33 cellular contexts compared by ENCODE assay signal in the genomic region with DNA sequence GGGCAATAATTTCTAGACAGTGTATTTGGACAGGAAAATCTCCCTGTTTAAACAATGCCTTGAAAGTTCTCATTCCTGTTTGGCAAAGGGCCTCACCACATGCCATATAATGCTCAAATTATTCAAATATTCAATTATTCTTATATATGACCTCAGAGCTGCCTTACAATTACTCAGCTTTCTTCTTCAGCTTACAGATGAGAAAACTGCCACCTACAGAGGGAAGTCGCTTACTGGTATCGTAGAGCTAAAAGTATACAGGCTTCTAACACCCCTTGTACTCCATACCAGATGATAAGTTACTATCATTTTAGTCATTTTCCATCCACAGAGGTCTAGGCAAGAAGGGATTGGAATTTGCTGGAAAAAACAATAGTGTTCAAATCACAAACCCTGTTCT.
A peak's percentile ranks its signal among the peaks of the same experiment; 100 is the strongest.
DNase-seq lines count a peak whose midpoint lies in the region; ATAC-seq, FAIRE-seq and TF ChIP-seq lines count a peak whose summit lies in the region.
"Had no signal": no experiment of that assay in that cellular context is flagged by ENCODE, and none has a peak within 500 bp of the region (broad histone marks: within the 10 kb centered on the region; RNA-seq: fewer than 3 reads in every experiment).

No MANE protein-coding gene starts in this region.

- H3K36me3 ChIP-seq in endothelial cell of umbilical vein (ENCODE audit: control insufficient read depth in 2 of 2, extremely low read depth in 1 of 2, insufficient read depth in 2 of 2, low read length in 2 of 2) (no peaks in the 10 kb centered on the region), pancreas (no peaks in the 10 kb centered on the region)
- H3K36me3 ChIP-seq: BE2C; BLaER1; BLaER1 treated with 17β-estradiol and CSF1 and Interleukin-3, amounts not matched to agents 10 nM and 100 nM had no signal

- ATAC-seq in GM21360 (IDR thresholded peaks at IDR 0.05; ENCODE audit: unreplicated experiment) (no peak), pancreas (no peak)
- ATAC-seq: A549; CD8-positive, alpha-beta T cell had no signal

- no peak for FAIRE-seq in endothelial cell of umbilical vein (lab: Jason Lieb, UNC)
- FAIRE-seq in pancreas (lab: Jason Lieb, UNC): no peak
- FAIRE-seq: A204.1, A549, D721Med had no signal

- no TSS peak for BruUV-seq in endothelial cell of umbilical vein (replicated peaks; lab: Mats Ljungman, UMichigan)

- H2AFZ ChIP-seq in endothelial cell of umbilical vein (ENCODE audit: low read depth, low read length): no peak overlapping the region

- H3K4me3 ChIP-seq in endothelial cell of umbilical vein (replicated peaks in 1 of 3; ENCODE audit: insufficient read depth in 1 of 3, low read depth in 1 of 3, low read length in 3 of 3) (no peak overlapping the region), pancreas (no peak overlapping the region)
- H3K4me3 ChIP-seq: A549; BLaER1; BLaER1 treated with 17β-estradiol and CSF1 and Interleukin-3, amounts not matched to agents 10 nM and 100 nM had no signal

- intact Hi-C loops in endothelial cell of umbilical vein (cut with micrococcal nuclease) (no loop called here), pancreas (cut with DNase I) (no loop called here)

- H3K4me2 ChIP-seq in endothelial cell of umbilical vein (ENCODE audit: insufficient read depth, low read length): no peak overlapping the region
- H3K4me2 ChIP-seq: A549; BLaER1; BLaER1 treated with 17β-estradiol and CSF1 and Interleukin-3, amounts not matched to agents 10 nM and 100 nM had no signal

- WGBS in pancreas, 2 donors: 81 to 88% methylated on average over 2 of the region's 2 CpGs

- H3K9me3 ChIP-seq in endothelial cell of umbilical vein (replicated peaks; ENCODE audit: control insufficient read depth, insufficient read depth, low read length): no peaks in the 10 kb centered on the region
- H3K9me3 ChIP-seq in pancreas: no peaks in the 10 kb centered on the region
- H3K9me3 ChIP-seq: A549; BE2C; BLaER1; BLaER1 treated with 17β-estradiol and CSF1 and Interleukin-3, amounts not matched to agents 10 nM and 100 nM; Caco-2 had no signal

- DNase-seq in NCI-H1048 (lab: John Stamatoyannopoulos, UW) (peak; percentile 14), dermis blood vessel endothelial cell (peak; percentile 40), endothelial cell of umbilical vein (ENCODE audit: low read depth, low spot score) (peak; percentile 70), kidney glomerular epithelial cell (lab: John Stamatoyannopoulos, UW) (no peak), pancreas (no peak)
- DNase-seq: 8988T; ACHN; AML-193; BE2C; C1 segment of cervical spinal cord; Caco-2; Calu3; CD4-positive, alpha-beta memory T cell; CD4-positive, alpha-beta T cell; CD4-positive, CD25-positive, alpha-beta regulatory T cell; CD8-positive, alpha-beta memory T cell; CD8-positive, alpha-beta T cell; COR-L47; DMS 273 treated with DMSO at 0.1 percent for 48 hours; DMS153; DMS53; DMS79; DMS79 treated with DMSO at 0.1 percent for 48 hours; DND-41; EL had no signal

- no peak for TF ChIP-seq CTCF in endothelial cell of umbilical vein (IDR thresholded peaks at IDR 0.05; ENCODE audit: extremely low read depth in 1 of 2, insufficient read depth in 1 of 2, low read depth in 1 of 2, low read length in 2 of 2)
- TF ChIP-seq CTCF in pancreas (IDR thresholded peaks at IDR 0.05): no peak

- dilution Hi-C loops in endothelial cell of umbilical vein (cut with MboI; ENCODE audit: extremely low pct_ligation_motif_present, low sequenced_read_pairs): no loop called here

- CTCF ChIA-PET in endothelial cell of umbilical vein (lab: Charles Lee): interaction anchor here (1.5 kb wide), 1 partner anchor 9 kb away, joined by 3 read pairs; no protein-coding TSS in a partner anchor

- H3K4me1 ChIP-seq in endothelial cell of umbilical vein (ENCODE audit: control insufficient read depth, extremely low read depth, insufficient read depth, low read length) (peaks cover 3% of the 10 kb centered on the region), pancreas (no peaks in the 10 kb centered on the region)
- H3K4me1 ChIP-seq: BE2C; BLaER1; BLaER1 treated with 17β-estradiol and CSF1 and Interleukin-3, amounts not matched to agents 10 nM and 100 nM; Caco-2 had no signal

- no peak overlapping the region for H3K9ac ChIP-seq in endothelial cell of umbilical vein (replicated peaks; ENCODE audit: extremely low read depth, insufficient read depth, low read length)
- H3K9ac ChIP-seq: BLaER1; BLaER1 treated with 17β-estradiol and CSF1 and Interleukin-3, amounts not matched to agents 10 nM and 100 nM had no signal

- H3K27me3 ChIP-seq in endothelial cell of umbilical vein (ENCODE audit: control insufficient read depth in 2 of 2, insufficient read depth in 2 of 2, low read length in 2 of 2): no peaks in the 10 kb centered on the region
- no peaks in the 10 kb centered on the region for H3K27me3 ChIP-seq in pancreas
- H3K27me3 ChIP-seq: BE2C; BLaER1; BLaER1 treated with 17β-estradiol and CSF1 and Interleukin-3, amounts not matched to agents 10 nM and 100 nM had no signal

- POLR2A ChIA-PET in endothelial cell of umbilical vein (lab: Charles Lee): no interaction called here

- TF ChIP-seq POLR2A in endothelial cell of umbilical vein (IDR thresholded peaks at IDR 0.05; ENCODE audit: low read depth, low read length): no peak

- no peaks in the 10 kb centered on the region for H3K79me2 ChIP-seq in endothelial cell of umbilical vein (ENCODE audit: control insufficient read depth, insufficient read depth, low read length)

- no peaks in the 10 kb centered on the region for H4K20me1 ChIP-seq in endothelial cell of umbilical vein (replicated peaks; ENCODE audit: control insufficient read depth, extremely low read depth, insufficient read depth, low read length)
- H4K20me1 ChIP-seq: BLaER1; BLaER1 treated with 17β-estradiol and CSF1 and Interleukin-3, amounts not matched to agents 10 nM and 100 nM had no signal

- H3K27ac ChIP-seq in endothelial cell of umbilical vein (ENCODE audit: insufficient read depth, low read depth, low read length) (no peak overlapping the region), pancreas (no peak overlapping the region)
- H3K27ac ChIP-seq: 22Rv1; A549; BLaER1; BLaER1 treated with 17β-estradiol and CSF1 and Interleukin-3, amounts not matched to agents 10 nM and 100 nM; C4-2B had no signal

- H3K9me1 ChIP-seq in endothelial cell of umbilical vein (replicated peaks; ENCODE audit: control insufficient read depth, extremely low read depth, insufficient read depth, low read length): no peaks in the 10 kb centered on the region

TF ChIP-seq in endothelial cell of umbilical vein, 7 proteins besides CTCF, POLR2A, EP300 and RAD21:
- TF ChIP-seq FOS (IDR thresholded peaks at IDR 0.05; ENCODE audit: borderline replicate concordance, insufficient read depth, low read length): no peak
- TF ChIP-seq MYC (IDR thresholded peaks at IDR 0.05; ENCODE audit: low read depth, low read length): no peak
- no peak for TF ChIP-seq EZH2 (IDR thresholded peaks at IDR 0.05; ENCODE audit: borderline replicate concordance, low read depth, low read length, severe bottlenecking)
- TF ChIP-seq POLR2AphosphoS5 (IDR thresholded peaks at IDR 0.05; ENCODE audit: insufficient read depth, low read depth, low read length): no peak
- TF ChIP-seq JUN (IDR thresholded peaks at IDR 0.05; ENCODE audit: borderline replicate concordance, insufficient read depth, insufficient read length, low read depth): no peak
- no peak for TF ChIP-seq GATA2 (IDR thresholded peaks at IDR 0.05; ENCODE audit: insufficient read depth, insufficient read length, low read depth, low read length)
- no peak for TF ChIP-seq MAX (IDR thresholded peaks at IDR 0.05; ENCODE audit: insufficient read depth, insufficient read length)

Comparison
In these comparisons a context has a peak if more than half of its experiments do, and no peak if none do; other contexts are left out.
1. DNase-seq: peak in NCI-H1048 (single experiment), dermis blood vessel endothelial cell (single experiment) and endothelial cell of umbilical vein (single experiment); none in kidney glomerular epithelial cell (single experiment) and pancreas (0 of 6).